24 cellular contexts compared by ENCODE assay signal in the genomic region with DNA sequence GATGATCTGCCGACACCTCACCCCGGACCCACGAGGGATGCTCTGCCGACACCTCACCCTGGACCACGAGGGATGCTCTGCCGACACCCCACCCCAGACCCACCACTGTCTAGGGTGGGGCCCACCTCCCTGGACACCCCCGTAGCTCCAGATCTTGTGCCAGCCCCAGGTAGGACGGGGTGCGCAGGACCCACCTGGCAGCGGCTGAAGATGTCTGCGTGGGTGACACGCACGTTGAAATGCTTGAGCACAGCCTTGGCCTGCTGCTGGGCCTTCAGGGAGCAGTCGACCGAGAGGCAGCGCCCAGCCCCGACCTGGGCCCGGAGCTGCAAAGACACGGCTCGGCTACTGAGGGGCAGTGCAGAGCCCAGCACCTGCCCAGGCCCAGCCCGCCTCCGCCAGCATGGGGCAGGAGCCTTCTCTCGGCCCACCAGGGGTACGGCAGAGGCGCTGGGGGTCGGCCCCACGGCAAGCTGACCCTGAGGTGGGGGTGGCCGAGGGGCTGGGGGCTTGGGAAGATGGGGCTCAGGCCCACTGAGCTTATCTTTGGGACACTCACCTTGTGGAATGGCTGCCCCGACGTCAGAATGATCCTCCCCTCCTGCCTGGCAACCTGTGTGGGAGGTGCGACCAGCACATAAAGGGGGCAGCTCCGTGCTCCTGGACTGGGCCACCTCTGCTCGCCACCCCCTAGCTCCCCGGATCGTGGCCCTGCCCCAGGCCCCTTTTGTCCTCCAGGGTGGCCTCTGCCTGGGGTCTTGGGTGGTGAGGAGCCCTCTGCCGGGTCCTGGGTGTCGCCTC. TPM values are rescaled to one million over a fixed set of nuclear protein-coding genes. Genes with fewer than 3 reads are reported as not detected.
DNase-seq lines count a peak whose midpoint lies in the region; ATAC-seq, FAIRE-seq and TF ChIP-seq lines count a peak whose summit lies in the region.
"Had no signal": no experiment of that assay in that cellular context is flagged by ENCODE, and none has a peak within 500 bp of the region (broad histone marks: within the 10 kb centered on the region; RNA-seq: fewer than 3 reads in every experiment).

No MANE protein-coding gene starts in this region.

- H3K14ac ChIP-seq in H9 (ENCODE audit: insufficient read depth, low read length): no peak overlapping the region; the same call in 1 of the 2 replicates

- no peak overlapping the region for H3K9ac ChIP-seq in H9 (ENCODE audit: extremely low read depth, insufficient read length, low read length)
- H3K9ac ChIP-seq in HepG2 (ENCODE audit: insufficient read depth, low read depth, low read length): no peak overlapping the region
- H3K9ac ChIP-seq: GM23248 had no signal

- no peak overlapping the region for H4K5ac ChIP-seq in H9 (ENCODE audit: insufficient read length, low read depth, low read length)

- H3K36me3 ChIP-seq in HepG2 (replicated peaks in 1 of 2; ENCODE audit: control insufficient read depth in 1 of 2, insufficient read depth in 2 of 2, low read length in 2 of 2) (no peaks in the 10 kb centered on the region), testis (ENCODE audit: low read depth, missing control alignments) (no peaks in the 10 kb centered on the region), psoas muscle (ENCODE audit: insufficient read depth in 1 of 2, low read depth in 1 of 2) (no peaks in the 10 kb centered on the region)
- H3K36me3 ChIP-seq: SJCRH30 had no signal

- TF ChIP-seq CTCF in H9 (conservative IDR thresholded peaks at IDR 0.05): no peak
- TF ChIP-seq CTCF in HepG2 (CRISPR knock-in tag; IDR thresholded peaks at IDR 0.05): no peak; the same call in 1 of the 2 replicates
- no peak for TF ChIP-seq CTCF in testis (IDR thresholded peaks at IDR 0.05)
- no peak for TF ChIP-seq CTCF in psoas muscle (IDR thresholded peaks at IDR 0.05)

- no peak overlapping the region for H2BK15ac ChIP-seq in H9 (ENCODE audit: low read depth, low read length)

- ATAC-seq in HepG2 (peak; percentile 33; the same call in 2 of the 3 replicates), psoas muscle (no peak), GM18870 (IDR thresholded peaks at IDR 0.05; ENCODE audit: unreplicated experiment) (no peak)
- ATAC-seq in natural killer cell treated with Interleukin-12 subunit alpha and Interleukin-12 subunit beta and Interleukin-15 and Interleukin-18, amount 100 ng/mL, for 72 hours: no peak
- ATAC-seq: CD8-positive, alpha-beta T cell; Right ventricle myocardium inferior; SK-N-SH treated with all-trans-retinoic acid at 6 μM for 48 hours had no signal

- H3K4me1 Mint-ChIP-seq in H9: peaks cover 0 to 6% of the 10 kb centered on the region in 2 experiments; a peak in 1 of 4 replicates
- H3K4me1 Mint-ChIP-seq in natural killer cell treated with Interleukin-12 subunit alpha and Interleukin-12 subunit beta and Interleukin-15 and Interleukin-18, amount 100 ng/mL, for 72 hours (ENCODE audit: low read depth in 2 of 2): peaks cover 18 to 19% of the 10 kb centered on the region in 2 donors

- H3K79me2 ChIP-seq in H9 (ENCODE audit: insufficient read depth, low read length): no peaks in the 10 kb centered on the region
- H3K79me2 ChIP-seq in HepG2 (ENCODE audit: insufficient read depth, low read length): no peaks in the 10 kb centered on the region

- no peaks in the 10 kb centered on the region for H3K27me3 ChIP-seq in H9 (ENCODE audit: insufficient read depth, low read length)
- peaks cover 5 to 23% of the 10 kb centered on the region in 2 experiments for H3K27me3 ChIP-seq in HepG2 (ENCODE audit: control insufficient read depth in 1 of 2, insufficient read depth in 2 of 2, low read length in 2 of 2)
- H3K27me3 ChIP-seq in testis: no peaks in the 10 kb centered on the region
- no peaks in the 10 kb centered on the region for H3K27me3 ChIP-seq in psoas muscle (ENCODE audit: insufficient read depth in 3 of 3, low read length in 2 of 3)
- H3K27me3 ChIP-seq: SJCRH30 had no signal

- H2AFZ ChIP-seq in H9 (ENCODE audit: low read length) (no peak overlapping the region), HepG2 (ENCODE audit: low read length) (no peak overlapping the region)
- H2AFZ ChIP-seq: GM23248, PC-9 had no signal

- no peak overlapping the region for H3K4ac ChIP-seq in H9 (ENCODE audit: low read depth, low read length)

- no TSS peak for BruUV-seq in HepG2 (replicated peaks; lab: Mats Ljungman, UMichigan)

- peaks cover 12% of the 10 kb centered on the region for H3K27me3 Mint-ChIP-seq in H9 (ENCODE audit: low read depth)
- peaks cover 0 to 6% of the 10 kb centered on the region in 2 donors for H3K27me3 Mint-ChIP-seq in natural killer cell treated with Interleukin-12 subunit alpha and Interleukin-12 subunit beta and Interleukin-15 and Interleukin-18, amount 100 ng/mL, for 72 hours

- no peak overlapping the region for H3K18ac ChIP-seq in H9 (ENCODE audit: insufficient read length, low read depth, low read length)

- no peak overlapping the region for H3K4me3 Mint-ChIP-seq in H9
- no peak overlapping the region for H3K4me3 Mint-ChIP-seq in natural killer cell treated with Interleukin-12 subunit alpha and Interleukin-12 subunit beta and Interleukin-15 and Interleukin-18, amount 100 ng/mL, for 72 hours
- H3K4me3 Mint-ChIP-seq: CD8-positive, alpha-beta T cell had no signal

- peaks cover 1 to 4% (median 2%) of the 10 kb centered on the region in 3 experiments; a peak in 3 of 7 replicates for H3K36me3 Mint-ChIP-seq in H9 (ENCODE audit: insufficient read depth in 1 of 3, low read depth in 3 of 3)
- H3K36me3 Mint-ChIP-seq in natural killer cell treated with Interleukin-12 subunit alpha and Interleukin-12 subunit beta and Interleukin-15 and Interleukin-18, amount 100 ng/mL, for 72 hours: peaks cover 9% of the 10 kb centered on the region
- H3K36me3 Mint-ChIP-seq: CD8-positive, alpha-beta T cell had no signal

- TF ChIP-seq POLR2A in HepG2 (IDR thresholded peaks at IDR 0.05; ENCODE audit: insufficient read depth in 1 of 2, low read depth in 2 of 2, low read length in 2 of 2) (no peak), testis (IDR thresholded peaks at IDR 0.05) (no peak)

- H3K4me1 ChIP-seq in H9 (ENCODE audit: insufficient read depth, low read length) (peaks cover 1% of the 10 kb centered on the region; the same call in 1 of the 2 replicates), HepG2 (ENCODE audit: insufficient read depth, low read length) (no peaks in the 10 kb centered on the region), testis (no peaks in the 10 kb centered on the region), psoas muscle (peaks cover 6% of the 10 kb centered on the region)
- H3K4me1 ChIP-seq: Caco-2, SJCRH30 had no signal

- H3K23ac ChIP-seq in H9 (ENCODE audit: insufficient read length, low read depth, low read length): no peak overlapping the region

- H4K20me1 ChIP-seq in H9 (ENCODE audit: control insufficient read depth, insufficient read depth, insufficient read length) (no peaks in the 10 kb centered on the region), HepG2 (ENCODE audit: insufficient read depth, low read length) (peaks cover 4% of the 10 kb centered on the region; the same call in 1 of the 2 replicates)

- TF ChIP-seq EP300 in HepG2 (IDR thresholded peaks at IDR 0.05; ENCODE audit: low read depth in 2 of 2, low read length in 2 of 2) (no peak), HepG2 (CRISPR knock-in tag; IDR thresholded peaks at IDR 0.05; ENCODE audit: borderline replicate concordance) (no peak)

- intact Hi-C loops in HepG2 (cut with micrococcal nuclease; ENCODE audit: unreplicated experiment): no loop called here
- intact Hi-C loops in testis (cut with DNase I; ENCODE audit: low total_unique reads): no loop called here
- intact Hi-C loops in psoas muscle (cut with DNase I): no loop called here

- H3K4me2 ChIP-seq in H9 (ENCODE audit: insufficient read depth, insufficient read length, low read length) (no peak overlapping the region), HepG2 (ENCODE audit: low read depth, low read length) (no peak overlapping the region)
- H3K4me2 ChIP-seq: PC-9 had no signal

- H3K9me3 ChIP-seq in H9 (ENCODE audit: control insufficient read depth, low read depth, low read length) (no peaks in the 10 kb centered on the region), HepG2 (ENCODE audit: low read length) (no peaks in the 10 kb centered on the region), testis (no peaks in the 10 kb centered on the region), psoas muscle (no peaks in the 10 kb centered on the region)
- H3K9me3 ChIP-seq: Caco-2, SJCRH30 had no signal

- no peak overlapping the region for H3K27ac Mint-ChIP-seq in H9
- no peak overlapping the region for H3K27ac Mint-ChIP-seq in natural killer cell treated with Interleukin-12 subunit alpha and Interleukin-12 subunit beta and Interleukin-15 and Interleukin-18, amount 100 ng/mL, for 72 hours
- H3K27ac Mint-ChIP-seq: CD8-positive, alpha-beta T cell had no signal

- no peak overlapping the region for H3T11ph ChIP-seq in H9 (ENCODE audit: low read length)

- no peak overlapping the region for H2BK120ac ChIP-seq in H9 (ENCODE audit: low read depth, low read length, poor library complexity, severe bottlenecking)

- no peak overlapping the region for H4K91ac ChIP-seq in H9 (ENCODE audit: insufficient read length, low read depth, low read length)

- POLR2A ChIA-PET in HepG2 (lab: Yijun Ruan, JAX): no interaction called here

- no peak overlapping the region for H3K4me3 ChIP-seq in HepG2 (replicated peaks in 1 of 3; ENCODE audit: insufficient read depth in 1 of 3, low read depth in 2 of 3, low read length in 3 of 3)
- H3K4me3 ChIP-seq in testis: no peak overlapping the region
- no peak overlapping the region for H3K4me3 ChIP-seq in psoas muscle
- H3K4me3 ChIP-seq: GM23248, PC-9, SJCRH30 had no signal

- in situ Hi-C loops in HepG2 (cut with HindIII; ENCODE audit: extremely low pct_ligation_motif_present, low pct_unique_long_range_greater_than_20kb): no loop called here

- H3K56ac ChIP-seq in H9 (ENCODE audit: insufficient read length, low read depth, low read length): no peak overlapping the region

- H3K79me1 ChIP-seq in H9 (ENCODE audit: insufficient read depth, low read depth, low read length, poor library complexity, severe bottlenecking): no peaks in the 10 kb centered on the region

- H2AK5ac ChIP-seq in H9 (ENCODE audit: insufficient read length, low read length): no peak overlapping the region

- no peaks in the 10 kb centered on the region for H3K23me2 ChIP-seq in H9 (ENCODE audit: insufficient read length, low read depth, low read length, poor library complexity, severe bottlenecking)

- peaks cover 6 to 13% of the 10 kb centered on the region in 2 experiments for H3K9me3 Mint-ChIP-seq in H9
- H3K9me3 Mint-ChIP-seq in natural killer cell treated with Interleukin-12 subunit alpha and Interleukin-12 subunit beta and Interleukin-15 and Interleukin-18, amount 100 ng/mL, for 72 hours: peaks cover 5% of the 10 kb centered on the region

- no peak overlapping the region for H3K27ac ChIP-seq in H9 (ENCODE audit: insufficient read length, low read depth, low read length)
- no peak overlapping the region for H3K27ac ChIP-seq in HepG2 (ENCODE audit: extremely low read length, insufficient read depth, low read length)
- no peak overlapping the region for H3K27ac ChIP-seq in testis
- no peak overlapping the region for H3K27ac ChIP-seq in psoas muscle
- H3K27ac ChIP-seq: C4-2B, GM23248, HL-60, PC-9, SJCRH30 had no signal

- DNase-seq in Daoy (ENCODE audit: low read depth) (peak; percentile 3), H9 (peak; percentile 33), HepG2 (ENCODE audit: low spot score) (no peak), testis (peak; percentile 9), psoas muscle (no peak)
- no peak for DNase-seq in natural killer cell treated with Interleukin-12 subunit alpha and Interleukin-12 subunit beta and Interleukin-15 and Interleukin-18, amount 100 ng/mL, for 72 hours (ENCODE audit: low spot score)
- DNase-seq: Caco-2; CD8-positive, alpha-beta T cell; GM23248; HCEC 1CT; NCI-H1048; NCI-H1417; NCI-H1694; NCI-H2029 treated with DMSO at 0.1 percent for 48 hours; NCI-H446 treated with DMSO at 0.1 percent for 48 hours; NCI-H526 treated with DMSO at 0.1 percent for 48 hours; PC-9; SJCRH30 had no signal

- no peak overlapping the region for H2BK20ac ChIP-seq in H9 (ENCODE audit: low read depth, low read length, poor library complexity, severe bottlenecking)

- no peak for TF ChIP-seq RAD21 in HepG2 (CRISPR knock-in tag; IDR thresholded peaks at IDR 0.05)

- H2BK5ac ChIP-seq in H9 (ENCODE audit: insufficient read length, low read length): no peak overlapping the region

- CTCF ChIA-PET in HepG2 (lab: Yijun Ruan, JAX; ENCODE audit: low intra/inter-chr PET ratio, low total read pairs): no interaction called here

- no peak for FAIRE-seq in HepG2 (lab: Jason Lieb, UNC)
- FAIRE-seq: GM18507 had no signal

- no CpG with 5 or more reads among the region's 37 CpGs for WGBS in H9 (ENCODE audit: extremely low coverage, insufficient read length, low lambda C conversion rate)
- 46% methylated on average over 10 of the region's 37 CpGs for WGBS in HepG2 (ENCODE audit: low lambda C conversion rate)
- 93 to 97% methylated on average over 7 to 34 of the region's 37 CpGs for WGBS in testis, 2 donors
- 94 to 98% (median 95%) methylated on average over 32 to 37 of the region's 37 CpGs for WGBS in psoas muscle, 3 donors

- no peak overlapping the region for H4K8ac ChIP-seq in H9 (replicated peaks; ENCODE audit: insufficient read length, low read depth, low read length)

- H2BK12ac ChIP-seq in H9 (ENCODE audit: insufficient read length, low read depth, low read length): no peak overlapping the region

RNA-seq across cellular contexts. Expression of gene NRARP, which starts 21.7 kb away (rescaled TPM):
- 3.5 and 10.0 TPM in 2 replicates for total RNA-seq in Daoy (2014; rRNA removed; shearing (Covaris generic))
- 22.8 and 23.8 TPM in 2 replicates for total RNA-seq in H9 (2021)
- 0.14 and 0.22 TPM in 2 replicates for total RNA-seq in HepG2 (2016; rRNA removed; fragmentation: Illumina TruSeq; extraction: Trizol)
- total RNA-seq in HepG2 (2016; cell fraction: cytosol; rRNA removed; fragmentation: Illumina TruSeq; extraction: Trizol; ENCODE audit: low read depth): 0.26 and 0.30 TPM in 2 replicates
- total RNA-seq in HepG2 (2016; cell fraction: insoluble cytoplasmic fraction; rRNA removed; fragmentation: Illumina TruSeq; extraction: Trizol): 0.19 and 0.35 TPM in 2 replicates
- 0.21 and 0.25 TPM in 2 replicates for total RNA-seq in HepG2 (2016; cell fraction: membrane; rRNA removed; fragmentation: Illumina TruSeq; extraction: Trizol)
- total RNA-seq in HepG2 (2016; cell fraction: nucleus; rRNA removed; fragmentation: Illumina TruSeq; extraction: Trizol): 0.19 and 0.22 TPM in 2 replicates
- 0.46 and 0.73 TPM in 2 replicates for polyA plus RNA-seq in HepG2 (2011; rRNA removed)
- polyA plus RNA-seq in HepG2 (2011; cell fraction: cytosol; rRNA removed): 0.74 and 1.0 TPM in 2 replicates
- polyA plus RNA-seq in HepG2 (2011; cell fraction: nucleus; rRNA removed): 0.69 and 0.79 TPM in 2 replicates
- 0.51 and 0.78 TPM in 2 replicates for polyA plus RNA-seq in HepG2 (2012)
- 0.21 and 0.42 TPM in 2 replicates for polyA plus RNA-seq in HepG2 (2016; cell fraction: cytosol; fragmentation: Illumina TruSeq; extraction: Trizol; ENCODE audit: low read depth)
- 0.17 and 0.46 TPM in 2 replicates for polyA plus RNA-seq in HepG2 (2016; cell fraction: insoluble cytoplasmic fraction; fragmentation: Illumina TruSeq; extraction: Trizol; ENCODE audit: low read depth)
- 0.40 and 0.56 TPM in 2 replicates for polyA plus RNA-seq in HepG2 (2016; cell fraction: membrane; fragmentation: Illumina TruSeq; extraction: Trizol; ENCODE audit: low read depth)
- polyA plus RNA-seq in HepG2 (2016; cell fraction: nucleus; fragmentation: Illumina TruSeq; extraction: Trizol; ENCODE audit: insufficient read depth, low read depth): 0.36 and 0.52 TPM in 2 replicates
- 1.0 and 2.0 TPM in 2 replicates for polyA minus RNA-seq in HepG2 (2011; rRNA and poly(A)+ RNA removed; ENCODE audit: low replicate concordance)
- polyA minus RNA-seq in HepG2 (2011; cell fraction: cytosol; rRNA and poly(A)+ RNA removed): 0.59 and 0.88 TPM in 2 replicates
- 0.25 TPM in 1 of 2 replicates, not detected in the other for polyA minus RNA-seq in HepG2 (2011; cell fraction: nucleus; rRNA and poly(A)+ RNA removed)
- 10 to 100 TPM; 14.4 to 40.6 TPM for total RNA-seq in testis
- polyA plus RNA-seq in testis (ENCODE audit: insufficient read depth, low read depth, low replicate concordance): 5.2 TPM
- total RNA-seq in natural killer cell treated with Interleukin-12 subunit alpha and Interleukin-12 subunit beta and Interleukin-15 and Interleukin-18, amount 100 ng/mL, for 72 hours: 1 to 10 TPM in 1 of 2 donors, under 1 TPM in 1; 0.88 to 2.6 TPM
- total RNA-seq in psoas muscle: 1 to 10 TPM; 3.5 to 7.5 (median 5.3) TPM
- polyA plus RNA-seq in psoas muscle: 1 to 10 TPM in 1 of 3 donors, under 1 TPM in 2; 0.73 to 1.4 (median 0.91) TPM
- polyA plus RNA-seq: GM23248 had no signal

RNA-seq across cellular contexts. Expression of gene TOR4A, which starts 46.2 kb away (rescaled TPM):
- total RNA-seq in Daoy (2014; rRNA removed; shearing (Covaris generic)): 13.4 and 18.7 TPM in 2 replicates
- 5.9 and 6.2 TPM in 2 replicates for total RNA-seq in H9 (2021)
- 7.0 and 14.2 TPM in 2 replicates for total RNA-seq in HepG2 (2016; rRNA removed; fragmentation: Illumina TruSeq; extraction: Trizol)
- total RNA-seq in HepG2 (2016; cell fraction: cytosol; rRNA removed; fragmentation: Illumina TruSeq; extraction: Trizol; ENCODE audit: low read depth): 1.3 and 1.5 TPM in 2 replicates
- 6.7 and 14.2 TPM in 2 replicates for total RNA-seq in HepG2 (2016; cell fraction: insoluble cytoplasmic fraction; rRNA removed; fragmentation: Illumina TruSeq; extraction: Trizol)
- 5.1 and 6.1 TPM in 2 replicates for total RNA-seq in HepG2 (2016; cell fraction: membrane; rRNA removed; fragmentation: Illumina TruSeq; extraction: Trizol)
- 10.4 and 11.5 TPM in 2 replicates for total RNA-seq in HepG2 (2016; cell fraction: nucleus; rRNA removed; fragmentation: Illumina TruSeq; extraction: Trizol)
- 11.1 and 16.4 TPM in 2 replicates for polyA plus RNA-seq in HepG2 (2011; rRNA removed)
- 14.3 and 20.7 TPM in 2 replicates for polyA plus RNA-seq in HepG2 (2011; cell fraction: cytosol; rRNA removed)
- polyA plus RNA-seq in HepG2 (2011; cell fraction: nucleus; rRNA removed): 17.2 and 18.2 TPM in 2 replicates
- 6.6 and 10.2 TPM in 2 replicates for polyA plus RNA-seq in HepG2 (2012)
- 1.1 and 1.2 TPM in 2 replicates for polyA plus RNA-seq in HepG2 (2016; cell fraction: cytosol; fragmentation: Illumina TruSeq; extraction: Trizol; ENCODE audit: low read depth)
- 7.9 and 8.2 TPM in 2 replicates for polyA plus RNA-seq in HepG2 (2016; cell fraction: insoluble cytoplasmic fraction; fragmentation: Illumina TruSeq; extraction: Trizol; ENCODE audit: low read depth)
- 3.0 and 3.1 TPM in 2 replicates for polyA plus RNA-seq in HepG2 (2016; cell fraction: membrane; fragmentation: Illumina TruSeq; extraction: Trizol; ENCODE audit: low read depth)
- 20.6 and 20.8 TPM in 2 replicates for polyA plus RNA-seq in HepG2 (2016; cell fraction: nucleus; fragmentation: Illumina TruSeq; extraction: Trizol; ENCODE audit: insufficient read depth, low read depth)
- 13.4 and 50.2 TPM in 2 replicates for polyA minus RNA-seq in HepG2 (2011; rRNA and poly(A)+ RNA removed; ENCODE audit: low replicate concordance)
- polyA minus RNA-seq in HepG2 (2011; cell fraction: cytosol; rRNA and poly(A)+ RNA removed): 29.6 and 30.9 TPM in 2 replicates
- polyA minus RNA-seq in HepG2 (2011; cell fraction: nucleus; rRNA and poly(A)+ RNA removed): 6.3 and 7.8 TPM in 2 replicates
- total RNA-seq in testis: 1 to 10 TPM; 3.4 to 4.5 TPM
- polyA plus RNA-seq in testis (ENCODE audit: insufficient read depth, low read depth, low replicate concordance): 2.1 TPM
- 10 to 100 TPM; 31.1 to 38.4 TPM for total RNA-seq in natural killer cell treated with Interleukin-12 subunit alpha and Interleukin-12 subunit beta and Interleukin-15 and Interleukin-18, amount 100 ng/mL, for 72 hours
- total RNA-seq in psoas muscle: 1 to 10 TPM; 1.7 to 2.3 (median 2.1) TPM
- 1 to 10 TPM in 2 of 3 donors, under 1 TPM in 1; 0.77 to 2.3 (median 1.1) TPM for polyA plus RNA-seq in psoas muscle

Comparison
In these comparisons a context has a peak if more than half of its experiments do, and no peak if none do; other contexts are left out.
1. DNase-seq: peak in Daoy (single experiment), H9 (single experiment) and testis (single experiment); none in HepG2 (single experiment), natural killer cell treated with Interleukin-12 subunit alpha and Interleukin-12 subunit beta and Interleukin-15 and Interleukin-18, amount 100 ng/mL, for 72 hours (single experiment) and psoas muscle (0 of 2).